Comparison of ENCODE assay signal across 21 cellular contexts in the genomic region with DNA sequence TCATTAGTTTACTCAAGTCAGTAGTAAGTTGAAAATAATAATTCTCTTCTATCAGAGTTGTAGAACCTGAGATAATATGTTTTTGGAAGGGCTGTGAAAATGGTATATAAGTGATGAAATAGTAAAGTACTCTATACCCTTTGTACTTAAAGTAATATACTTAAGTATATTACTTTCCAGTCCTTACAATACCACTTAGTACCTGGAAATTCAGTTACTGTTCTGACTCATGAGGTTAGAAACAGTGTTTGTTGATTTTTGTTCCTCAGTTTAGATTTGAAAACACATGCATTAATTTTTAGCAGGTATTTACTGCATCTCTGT. TPM values are rescaled to one million over a fixed set of nuclear protein-coding genes. Genes with fewer than 3 reads are reported as not detected.
A peak's percentile ranks its signal among the peaks of the same experiment; 100 is the strongest.
DNase-seq lines count a peak whose midpoint lies in the region; ATAC-seq and TF ChIP-seq lines count a peak whose summit lies in the region.
"Had no signal": no experiment of that assay in that cellular context is flagged by ENCODE, and none has a peak within 500 bp of the region (broad histone marks: within the 10 kb centered on the region; RNA-seq: fewer than 3 reads in every experiment).

No MANE protein-coding gene starts in this region.

- ATAC-seq in RWPE2 (ENCODE audit: low read depth) = no peak
- peak; percentile 52 for ATAC-seq in stimulated activated effector memory CD8-positive, alpha-beta T cell treated with anti-CD3 and anti-CD28 coated beads, Interleukin-12 subunit alpha, Interleukin-12 subunit beta, amount 100 ng/mL, for 72 hours
- ATAC-seq: effector memory CD8-positive, alpha-beta T cell had no signal

- H3K4me3 ChIP-seq in RWPE2 (ENCODE audit: severe bottlenecking) = no peak overlapping the region
- H3K4me3 ChIP-seq: ascending aorta, lung, skin epidermis, testis had no signal

- peaks cover 27% of the 10 kb centered on the region for H3K4me1 ChIP-seq in RWPE2 (ENCODE audit: insufficient read depth, poor library complexity, severe bottlenecking)

- CTCF ChIA-PET in activated CD4-positive, alpha-beta T cell treated with anti-CD3 and anti-CD28 coated beads, Interleukin-2, amount 10 ng/mL, durations not matched to agents 7 days and 5 days (lab: Charles Lee) = no interaction called here

- H3K27ac Mint-ChIP-seq in activated CD4-positive, alpha-beta T cell treated with anti-CD3 and anti-CD28 coated beads, Interleukin-2, amount 10 ng/mL, durations not matched to agents 7 days and 5 days = peak overlapping the region; percentile 51
- H3K27ac Mint-ChIP-seq in chondrocyte (ENCODE audit: unreplicated experiment) = peak overlapping the region; percentile 78
- no peak overlapping the region for H3K27ac Mint-ChIP-seq in stimulated activated effector memory CD8-positive, alpha-beta T cell treated with anti-CD3 and anti-CD28 coated beads, Interleukin-12 subunit alpha, Interleukin-12 subunit beta, amount 100 ng/mL, for 72 hours

- H3K36me3 Mint-ChIP-seq in activated CD4-positive, alpha-beta T cell treated with anti-CD3 and anti-CD28 coated beads, Interleukin-2, amount 10 ng/mL, durations not matched to agents 7 days and 5 days (ENCODE audit: low read depth) = peaks cover 26% of the 10 kb centered on the region
- H3K36me3 Mint-ChIP-seq in chondrocyte (ENCODE audit: low read depth) = peaks cover 13% of the 10 kb centered on the region
- H3K36me3 Mint-ChIP-seq in stimulated activated effector memory CD8-positive, alpha-beta T cell treated with anti-CD3 and anti-CD28 coated beads, Interleukin-12 subunit alpha, Interleukin-12 subunit beta, amount 100 ng/mL, for 72 hours = no peaks in the 10 kb centered on the region

- H3K4me3 Mint-ChIP-seq in activated CD4-positive, alpha-beta T cell treated with anti-CD3 and anti-CD28 coated beads, Interleukin-2, amount 10 ng/mL, durations not matched to agents 7 days and 5 days = no peak overlapping the region
- no peak overlapping the region for H3K4me3 Mint-ChIP-seq in chondrocyte (ENCODE audit: unreplicated experiment)
- no peak overlapping the region for H3K4me3 Mint-ChIP-seq in stimulated activated effector memory CD8-positive, alpha-beta T cell treated with anti-CD3 and anti-CD28 coated beads, Interleukin-12 subunit alpha, Interleukin-12 subunit beta, amount 100 ng/mL, for 72 hours
- H3K4me3 Mint-ChIP-seq: effector memory CD8-positive, alpha-beta T cell had no signal

- peaks cover 2% of the 10 kb centered on the region for H3K9me3 Mint-ChIP-seq in activated CD4-positive, alpha-beta T cell treated with anti-CD3 and anti-CD28 coated beads, Interleukin-2, amount 10 ng/mL, durations not matched to agents 7 days and 5 days
- H3K9me3 Mint-ChIP-seq in chondrocyte (ENCODE audit: low read depth) = peaks cover 6% of the 10 kb centered on the region
- H3K9me3 Mint-ChIP-seq in stimulated activated effector memory CD8-positive, alpha-beta T cell treated with anti-CD3 and anti-CD28 coated beads, Interleukin-12 subunit alpha, Interleukin-12 subunit beta, amount 100 ng/mL, for 72 hours = no peaks in the 10 kb centered on the region
- H3K9me3 Mint-ChIP-seq: effector memory CD8-positive, alpha-beta T cell had no signal

- no peaks in the 10 kb centered on the region for H3K36me3 ChIP-seq in RWPE2 (ENCODE audit: low read depth)
- H3K36me3 ChIP-seq: ascending aorta had no signal

- no peaks in the 10 kb centered on the region for H3K27me3 Mint-ChIP-seq in activated CD4-positive, alpha-beta T cell treated with anti-CD3 and anti-CD28 coated beads, Interleukin-2, amount 10 ng/mL, durations not matched to agents 7 days and 5 days
- H3K27me3 Mint-ChIP-seq in chondrocyte (ENCODE audit: low read depth) = no peaks in the 10 kb centered on the region
- H3K27me3 Mint-ChIP-seq: effector memory CD8-positive, alpha-beta T cell had no signal

- no peak for DNase-seq in activated CD4-positive, alpha-beta T cell treated with anti-CD3 and anti-CD28 coated beads, Interleukin-2, amount 10 ng/mL, durations not matched to agents 7 days and 5 days
- no peak for DNase-seq in activated CD4-positive, alpha-beta T cell treated with anti-CD3 and anti-CD28 coated beads, Interleukin-2, amount 50 U/mL, for 4 hours
- DNase-seq in RWPE2 (ENCODE audit: low spot score) (no peak), chondrocyte (ENCODE audit: low spot score) (no peak), GM10266 (ENCODE audit: extremely low spot score) (no peak), GM20000 (ENCODE audit: low spot score) (no peak), activated gamma-delta T cell treated with Interleukin-2 at 50 U/mL for 16 hours (no peak)
- DNase-seq in stimulated activated effector memory CD8-positive, alpha-beta T cell treated with anti-CD3 and anti-CD28 coated beads, Interleukin-12 subunit alpha, Interleukin-12 subunit beta, amount 100 ng/mL, for 72 hours (ENCODE audit: low spot score in 2 of 2) = no peak
- DNase-seq: activated naive CD4-positive, alpha-beta T cell; effector memory CD8-positive, alpha-beta T cell; GOT3; head of caudate nucleus; MM.1S; NCI-H187; NCI-H446 treated with DMSO at 0.1 percent for 48 hours; NK-92 treated with Interleukin-12 subunit alpha and Interleukin-12 subunit beta, amount 100 ng/mL, for 24 hours; stimulated activated CD4-positive, alpha-beta T cell treated with anti-CD3 and anti-CD28 coated beads, Interleukin-4, amount 100 ng/mL, for 24 hours; testis had no signal

- H3K4me1 Mint-ChIP-seq in activated CD4-positive, alpha-beta T cell treated with anti-CD3 and anti-CD28 coated beads, Interleukin-2, amount 10 ng/mL, durations not matched to agents 7 days and 5 days = peaks cover 37% of the 10 kb centered on the region
- peaks cover 62% of the 10 kb centered on the region for H3K4me1 Mint-ChIP-seq in chondrocyte (ENCODE audit: low read depth)
- peaks cover 50% of the 10 kb centered on the region for H3K4me1 Mint-ChIP-seq in stimulated activated effector memory CD8-positive, alpha-beta T cell treated with anti-CD3 and anti-CD28 coated beads, Interleukin-12 subunit alpha, Interleukin-12 subunit beta, amount 100 ng/mL, for 72 hours

- H3K9me3 ChIP-seq in RWPE2 (ENCODE audit: severe bottlenecking) = no peaks in the 10 kb centered on the region
- H3K9me3 ChIP-seq: ascending aorta, testis had no signal

- no peaks in the 10 kb centered on the region for H3K27me3 ChIP-seq in RWPE2 (ENCODE audit: insufficient read depth, poor library complexity, severe bottlenecking)
- H3K27me3 ChIP-seq: ascending aorta, testis had no signal

- H3K27ac ChIP-seq in RWPE2 (ENCODE audit: poor library complexity, severe bottlenecking) = peak overlapping the region; percentile 36
- H3K27ac ChIP-seq: ascending aorta, testis had no signal

- no peak for TF ChIP-seq CTCF in RWPE2 (IDR thresholded peaks at IDR 0.05; ENCODE audit: poor library complexity, severe bottlenecking)
- no peak for TF ChIP-seq CTCF in chondrocyte (IDR thresholded peaks at IDR 0.05)
- no peak for TF ChIP-seq CTCF in GM10266 (IDR thresholded peaks at IDR 0.05; ENCODE audit: control insufficient read depth, insufficient read depth, low read depth, missing control alignments)
- no peak for TF ChIP-seq CTCF in GM20000 (IDR thresholded peaks at IDR 0.05; ENCODE audit: extremely low read depth, missing control alignments)

- POLR2A ChIA-PET in activated CD4-positive, alpha-beta T cell treated with anti-CD3 and anti-CD28 coated beads, Interleukin-2, amount 10 ng/mL, durations not matched to agents 7 days and 5 days (lab: Charles Lee) = no interaction called here

RNA-seq across cellular contexts. Expression of gene TULP4, which starts 10.1 kb away (rescaled TPM):
- 10 to 100 TPM; 35.0 to 36.3 TPM for total RNA-seq in activated CD4-positive, alpha-beta T cell treated with anti-CD3 and anti-CD28 coated beads, Interleukin-2, amount 10 ng/mL, durations not matched to agents 7 days and 5 days
- total RNA-seq in chondrocyte = 95.4 to 102 TPM (median 97.7 TPM) in 3 replicates
